Comparison of ENCODE assay signal across 8 cellular contexts in the genomic region with DNA sequence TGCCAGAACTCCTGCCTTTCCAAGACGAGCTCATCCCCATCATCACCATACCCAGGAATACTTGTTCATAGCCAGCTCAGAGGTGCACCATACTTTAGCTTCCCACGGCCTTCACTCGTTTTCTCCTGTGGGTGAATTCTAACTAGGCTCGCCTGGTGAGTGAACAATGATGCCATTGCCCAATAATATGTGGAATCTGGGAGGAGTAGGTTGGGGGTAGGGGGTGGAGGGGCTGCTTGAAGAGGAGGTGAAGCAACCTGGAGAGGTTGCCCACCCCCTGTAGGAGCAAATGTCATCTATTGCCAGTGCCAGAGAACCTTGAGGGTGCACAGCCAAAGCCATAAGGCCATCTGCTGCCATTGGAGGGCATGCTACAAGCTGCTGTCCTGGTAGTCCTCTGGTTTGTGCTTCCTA. TPM values are rescaled to one million over a fixed set of nuclear protein-coding genes. Genes with fewer than 3 reads are reported as not detected.
DNase-seq lines count a peak whose midpoint lies in the region; ATAC-seq and TF ChIP-seq lines count a peak whose summit lies in the region.

No MANE protein-coding gene starts in this region.

- H3K36me3 ChIP-seq in BJ (ENCODE audit: control insufficient read depth, insufficient read depth, low read length) (no peaks in the 10 kb centered on the region), mammary epithelial cell (ENCODE audit: insufficient read depth, low read length) (no peaks in the 10 kb centered on the region), muscle layer of colon (ENCODE audit: insufficient read depth, low read length) (no peaks in the 10 kb centered on the region)

- H4K20me1 ChIP-seq in mammary epithelial cell (ENCODE audit: insufficient read depth, low read length), result no peaks in the 10 kb centered on the region

- peak overlapping the region; percentile 100 for H2AFZ ChIP-seq in mammary epithelial cell (ENCODE audit: low read depth, low read length)

- ATAC-seq in HG03378 (IDR thresholded peaks at IDR 0.05; ENCODE audit: unreplicated experiment) (peak; percentile 9), GM21737 (IDR thresholded peaks at IDR 0.05; ENCODE audit: unreplicated experiment) (no peak), HG03432 (IDR thresholded peaks at IDR 0.05; ENCODE audit: unreplicated experiment) (no peak)

- intact Hi-C loops in mammary epithelial cell (cut with micrococcal nuclease), result loop anchor here (5.0 kb wide), 2 partner anchors 141 to 144 kb away; partner anchors contain the start of gene TCAIM

- H3K4me3 ChIP-seq in BJ (ENCODE audit: low read depth, low read length), result peak overlapping the region; percentile 62
- peak overlapping the region; percentile 57 to 90 (median 77) for H3K4me3 ChIP-seq in mammary epithelial cell (replicated peaks in 1 of 3; ENCODE audit: insufficient read depth in 1 of 3, low read depth in 2 of 3, low read length in 3 of 3)
- H3K4me3 ChIP-seq in muscle layer of colon (ENCODE audit: low read depth in 1 of 2, low read length in 2 of 2), result peak overlapping the region; percentile 47 to 70

- TF ChIP-seq CTCF in BJ (IDR thresholded peaks at IDR 0.05; ENCODE audit: insufficient read depth, low read depth, low read length) (no peak), mammary epithelial cell (conservative IDR thresholded peaks at IDR 0.05 in 1 of 2, IDR thresholded peaks at IDR 0.05 in 1 of 2; ENCODE audit: extremely low read depth in 1 of 2, insufficient read depth in 1 of 2, low read depth in 1 of 2, low read length in 2 of 2) (no peak)

- dilution Hi-C loops in mammary epithelial cell (cut with HindIII; ENCODE audit: low sequenced_read_pairs), result no loop called here

- H3K27ac ChIP-seq in mammary epithelial cell (ENCODE audit: insufficient read depth, low read depth, low read length), result no peak overlapping the region
- no peak overlapping the region for H3K27ac ChIP-seq in muscle layer of colon (ENCODE audit: low read depth, low read length)

- H3K4me1 ChIP-seq in mammary epithelial cell (ENCODE audit: insufficient read depth, low read length) (peaks cover 12% of the 10 kb centered on the region), muscle layer of colon (ENCODE audit: insufficient read depth, low read length) (peaks cover 10% of the 10 kb centered on the region)

- CTCF ChIA-PET in BJ (lab: Yijun Ruan, JAX) (no interaction called here), mammary epithelial cell (lab: Charles Lee; ENCODE audit: low non-redundant PET) (no interaction called here)

- H3K9me3 ChIP-seq in mammary epithelial cell (replicated peaks; ENCODE audit: insufficient read depth, low read length), result no peaks in the 10 kb centered on the region
- H3K9me3 ChIP-seq in muscle layer of colon (ENCODE audit: low read length), result no peaks in the 10 kb centered on the region

- 0% methylated on average over 1 of the region's 4 CpGs for WGBS in mammary epithelial cell (ENCODE audit: low coverage, missing lambda C conversion rate)

- H3K4me2 ChIP-seq in mammary epithelial cell (ENCODE audit: insufficient read depth, low read depth, low read length), result peak overlapping the region; percentile 79

- H3K79me2 ChIP-seq in mammary epithelial cell (ENCODE audit: insufficient read depth, low read length), result peaks cover 36% of the 10 kb centered on the region

- BruUV-seq in mammary epithelial cell (replicated peaks; lab: Mats Ljungman, UMichigan), result no TSS peak

- H3K27me3 ChIP-seq in BJ (ENCODE audit: control insufficient read depth, insufficient read depth, low read length) (no peaks in the 10 kb centered on the region), mammary epithelial cell (ENCODE audit: insufficient read depth, low read length) (no peaks in the 10 kb centered on the region), muscle layer of colon (ENCODE audit: control insufficient read depth in 1 of 2, insufficient read depth in 2 of 2, low read length in 2 of 2) (no peaks in the 10 kb centered on the region)

- H3K9ac ChIP-seq in mammary epithelial cell (ENCODE audit: insufficient read depth, low read length) (no peak overlapping the region), muscle layer of colon (ENCODE audit: low read length) (no peak overlapping the region)

- in situ Hi-C loops in mammary epithelial cell (cut with MboI; ENCODE audit: low sequenced_read_pairs in 2 of 2), result no loop called here

- POLR2A ChIA-PET in BJ (lab: Charles Lee), result no interaction called here

- no peak for DNase-seq in BJ (ENCODE audit: low read depth)
- no peak for DNase-seq in mammary epithelial cell
- DNase-seq in NCI-H2171 (lab: John Stamatoyannopoulos, UW), result no peak
- DNase-seq in GM19240 (ENCODE audit: insufficient read length, low spot score), result no peak

RNA-seq across cellular contexts. Expression of gene ZNF445, which starts 0.6 kb away (rescaled TPM):
- 2.6 and 2.7 TPM in 2 replicates for polyA plus RNA-seq in BJ (2011; rRNA removed)
- polyA minus RNA-seq in BJ (2011; rRNA and poly(A)+ RNA removed), result 5.4 and 7.2 TPM in 2 replicates
- total RNA-seq in mammary epithelial cell, result 10 to 100 TPM in 1 of 2 donors, 1 to 10 TPM in 1; 7.5 to 14.2 TPM
- polyA plus RNA-seq in mammary epithelial cell, result 1.9 TPM
- 19.9 TPM for polyA minus RNA-seq in mammary epithelial cell
